In genomic region chr10:62047240-62047897, GRCh38 we compare ENCODE assay signal across 8 cellular contexts.
DNase-seq lines count a peak whose midpoint lies in the region; ATAC-seq and TF ChIP-seq lines count a peak whose summit lies in the region.

No MANE protein-coding gene starts in this region.

- no peak for ATAC-seq in activated naive CD8-positive, alpha-beta T cell treated with anti-CD3 and anti-CD28 coated beads, Interleukin-2, amount 10 ng/mL, durations not matched to agents 7 days and 5 days (ENCODE audit: low read depth)
- no peak for ATAC-seq in HG03108 (IDR thresholded peaks at IDR 0.05; ENCODE audit: unreplicated experiment)

- DNase-seq in A673 (ENCODE audit: low spot score), result no peak
- DNase-seq in activated naive CD8-positive, alpha-beta T cell treated with anti-CD3 and anti-CD28 coated beads, Interleukin-2, amount 10 ng/mL, durations not matched to agents 7 days and 5 days, result no peak
- no peak for DNase-seq in DMS 273 treated with DMSO at 0.1 percent for 48 hours (lab: John Stamatoyannopoulos, UW)
- no peak for DNase-seq in GM19238 (ENCODE audit: insufficient read length, low spot score)
- DNase-seq in stimulated activated CD4-positive, alpha-beta T cell treated with anti-CD3 and anti-CD28 coated beads, Interleukin-4, amount 100 ng/mL, for 4 hours, result no peak

- TF ChIP-seq CTCF in A673 (conservative IDR thresholded peaks at IDR 0.05; ENCODE audit: low read depth, low read length) (no peak), HEK293 (tag by site-specific recombination; IDR thresholded peaks at IDR 0.05) (no peak)

- H3K9me3 Mint-ChIP-seq in activated naive CD8-positive, alpha-beta T cell treated with anti-CD3 and anti-CD28 coated beads, Interleukin-2, amount 10 ng/mL, durations not matched to agents 7 days and 5 days, result no peaks in the 10 kb centered on the region

- H3K4me3 Mint-ChIP-seq in activated naive CD8-positive, alpha-beta T cell treated with anti-CD3 and anti-CD28 coated beads, Interleukin-2, amount 10 ng/mL, durations not matched to agents 7 days and 5 days, result peak overlapping the region; percentile 75

- H3K4me3 ChIP-seq in A673 (ENCODE audit: low read depth, low read length, poor library complexity, severe bottlenecking) (no peak overlapping the region), HEK293 (ENCODE audit: low read depth, low read length) (no peak overlapping the region), muscle layer of colon (ENCODE audit: low read depth in 1 of 2, low read length in 2 of 2) (no peak overlapping the region)

- intact Hi-C loops in A673 (cut with micrococcal nuclease; ENCODE audit: unreplicated experiment), result loop anchor here (10.0 kb wide), 1 partner anchor 293 kb away; no protein-coding TSS in a partner anchor

- peaks cover 86% of the 10 kb centered on the region for H3K4me1 Mint-ChIP-seq in activated naive CD8-positive, alpha-beta T cell treated with anti-CD3 and anti-CD28 coated beads, Interleukin-2, amount 10 ng/mL, durations not matched to agents 7 days and 5 days

- peak overlapping the region; percentile 89 for H3K27ac ChIP-seq in A673 (ENCODE audit: low read depth, low read length, poor library complexity, severe bottlenecking)
- peak overlapping the region; percentile 72; the same call in 1 of the 2 replicates for H3K27ac ChIP-seq in HEK293 (ENCODE audit: extremely low read depth, low read depth, low read length)
- H3K27ac ChIP-seq in muscle layer of colon (ENCODE audit: low read depth, low read length), result peak overlapping the region; percentile 86

- POLR2A ChIA-PET in A673 (lab: Charles Lee; ENCODE audit: low non-redundant PET), result no interaction called here
- POLR2A ChIA-PET in HEK293 (lab: Yijun Ruan, JAX), result interaction anchor here (0.6 to 2.6 kb wide), 4 partner anchors 19 to 144 kb away, joined by 3 to 11 read pairs (median 6); no protein-coding TSS in a partner anchor
- POLR2A ChIA-PET in activated naive CD8-positive, alpha-beta T cell treated with anti-CD3 and anti-CD28 coated beads, Interleukin-2, amount 10 ng/mL, durations not matched to agents 7 days and 5 days (lab: Charles Lee), result interaction anchor here (1.4 to 6.3 kb wide), 7 partner anchors 17 to 147 kb away, joined by 5 to 56 read pairs (median 15); partner anchors contain the start of gene ARID5B

- H3K9me3 ChIP-seq in A673 (ENCODE audit: low read depth, low read length, poor library complexity, severe bottlenecking) (no peaks in the 10 kb centered on the region), HEK293 (ENCODE audit: control insufficient read depth, insufficient read depth, low read depth, low read length) (no peaks in the 10 kb centered on the region), muscle layer of colon (ENCODE audit: low read length) (no peaks in the 10 kb centered on the region)

- H3K9ac ChIP-seq in muscle layer of colon (ENCODE audit: low read length), result no peak overlapping the region

- peaks cover 10% of the 10 kb centered on the region for H3K36me3 ChIP-seq in A673 (ENCODE audit: insufficient read depth, low read length, poor library complexity, severe bottlenecking)
- H3K36me3 ChIP-seq in HEK293 (ENCODE audit: control insufficient read depth in 2 of 2, insufficient read depth in 1 of 2, low read length in 2 of 2), result peaks cover 0 to 5% of the 10 kb centered on the region in 2 experiments; a peak in 1 of 3 replicates
- peaks cover 8% of the 10 kb centered on the region for H3K36me3 ChIP-seq in muscle layer of colon (ENCODE audit: insufficient read depth, low read length)

- CTCF ChIA-PET in A673 (lab: Charles Lee), result no interaction called here
- CTCF ChIA-PET in HEK293 (lab: Yijun Ruan, JAX), result interaction anchor here (0.6 to 1.7 kb wide), 3 partner anchors 9 to 757 kb away, joined by 3 to 7 read pairs (median 7); no protein-coding TSS in a partner anchor

- H3K4me1 ChIP-seq in A673 (ENCODE audit: insufficient read depth, low read length, poor library complexity, severe bottlenecking), result peaks cover 71% of the 10 kb centered on the region
- peaks cover 46% of the 10 kb centered on the region for H3K4me1 ChIP-seq in HEK293 (ENCODE audit: control insufficient read depth, insufficient read depth, low read length)
- H3K4me1 ChIP-seq in muscle layer of colon (ENCODE audit: insufficient read depth, low read length), result peaks cover 38% of the 10 kb centered on the region

- BruUV-seq in A673 (replicated peaks; lab: Mats Ljungman, UMichigan), result no TSS peak

- no peaks in the 10 kb centered on the region for H3K27me3 Mint-ChIP-seq in activated naive CD8-positive, alpha-beta T cell treated with anti-CD3 and anti-CD28 coated beads, Interleukin-2, amount 10 ng/mL, durations not matched to agents 7 days and 5 days

- H3K27me3 ChIP-seq in A673 (replicated peaks; ENCODE audit: insufficient read depth, low read depth, low read length, poor library complexity) (no peaks in the 10 kb centered on the region), muscle layer of colon (ENCODE audit: control insufficient read depth in 1 of 2, insufficient read depth in 2 of 2, low read length in 2 of 2) (no peaks in the 10 kb centered on the region)

- peaks cover 41% of the 10 kb centered on the region for H3K36me3 Mint-ChIP-seq in activated naive CD8-positive, alpha-beta T cell treated with anti-CD3 and anti-CD28 coated beads, Interleukin-2, amount 10 ng/mL, durations not matched to agents 7 days and 5 days

- H3K27ac Mint-ChIP-seq in activated naive CD8-positive, alpha-beta T cell treated with anti-CD3 and anti-CD28 coated beads, Interleukin-2, amount 10 ng/mL, durations not matched to agents 7 days and 5 days, result peak overlapping the region; percentile 96

TF ChIP-seq in HEK293, 187 proteins besides CTCF, POLR2A, EP300 and RAD21:
- TF ChIP-seq ZNF830 (tag by site-specific recombination; IDR thresholded peaks at IDR 0.05; ENCODE audit: low read depth), result no peak
- no peak for TF ChIP-seq ZNF843 (tag by site-specific recombination; IDR thresholded peaks at IDR 0.05)
- TF ChIP-seq ZNF776 (tag by site-specific recombination; IDR thresholded peaks at IDR 0.05; ENCODE audit: borderline replicate concordance), result no peak
- TF ChIP-seq ZNF580 (tag by site-specific recombination; IDR thresholded peaks at IDR 0.05), result no peak
- TF ChIP-seq ZNF16 (tag by site-specific recombination; IDR thresholded peaks at IDR 0.05; ENCODE audit: low read depth), result no peak
- no peak for TF ChIP-seq ZNF488 (tag by site-specific recombination; IDR thresholded peaks at IDR 0.05)
- no peak for TF ChIP-seq ZNF510 (tag by site-specific recombination; IDR thresholded peaks at IDR 0.05; ENCODE audit: insufficient replicate concordance)
- no peak for TF ChIP-seq HIC1 (tag by site-specific recombination; IDR thresholded peaks at IDR 0.05)
- no peak for TF ChIP-seq ZSCAN18 (tag by site-specific recombination; IDR thresholded peaks at IDR 0.05)
